ENCODE assay signal across 23 cellular contexts in the genomic region with DNA sequence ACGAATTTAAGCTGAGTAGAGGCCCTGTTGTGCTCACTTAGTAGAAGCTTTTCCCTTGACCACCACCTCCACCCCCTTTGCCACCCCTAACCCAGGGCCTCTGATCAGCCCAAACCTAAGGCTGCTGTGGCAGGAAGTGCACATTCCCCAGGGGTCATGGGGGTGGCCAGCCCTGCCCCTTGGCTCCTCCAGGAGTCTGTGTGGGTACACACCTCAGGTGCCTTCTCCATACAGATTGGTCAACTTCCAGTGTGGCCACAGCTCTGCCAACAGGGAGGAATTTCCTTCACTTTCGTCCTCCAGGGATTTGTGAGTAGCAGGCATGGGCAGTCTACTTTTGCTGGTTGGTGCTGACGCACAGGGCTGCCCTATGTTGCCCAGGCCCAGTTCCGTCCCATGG.
"Had no signal": no experiment of that assay in that cellular context is flagged by ENCODE, and none has a peak within 500 bp of the region (broad histone marks: within the 10 kb centered on the region; RNA-seq: fewer than 3 reads in every experiment).

No MANE protein-coding gene starts in this region.

- H3K27me3 ChIP-seq: brain microvascular endothelial cell had no signal

- H3K36me3 Mint-ChIP-seq: activated CD4-positive, alpha-beta memory T cell treated with anti-CD3 and anti-CD28 coated beads for 36 hours; activated naive CD8-positive, alpha-beta T cell had no signal

- H3K36me3 ChIP-seq: brain microvascular endothelial cell had no signal

- H3K27ac Mint-ChIP-seq: activated CD4-positive, alpha-beta memory T cell treated with anti-CD3 and anti-CD28 coated beads for 36 hours; activated CD4-positive, alpha-beta T cell treated with anti-CD3 and anti-CD28 coated beads for 36 hours; activated CD4-positive, alpha-beta T cell treated with anti-CD3 and anti-CD28 coated beads, Interleukin-2, amount 10 ng/mL, durations not matched to agents 24 days and 14 days; activated CD8-positive, alpha-beta T cell treated with anti-CD3 and anti-CD28 coated beads, Interleukin-2, amount 10 ng/mL, durations not matched to agents 7 days and 5 days; activated naive CD8-positive, alpha-beta T cell; activated T-helper 17 cell treated with anti-CD3 and anti-CD28 coated beads, Interleukin-2, amount 50 U/mL, for 72 hours; dendritic cell treated with granulocyte-macrophage colony-stimulating factor and Interleukin-4, amounts not matched to agents 40 ng/mL and 50 ng/mL, for 4 days; endodermal cell had no signal

- H3K27ac ChIP-seq: brain microvascular endothelial cell, coronary artery, dorsolateral prefrontal cortex had no signal

- H3K4me3 Mint-ChIP-seq: activated CD4-positive, alpha-beta memory T cell treated with anti-CD3 and anti-CD28 coated beads for 36 hours; activated CD4-positive, alpha-beta T cell treated with anti-CD3 and anti-CD28 coated beads for 36 hours; activated CD4-positive, alpha-beta T cell treated with anti-CD3 and anti-CD28 coated beads, Interleukin-2, amount 10 ng/mL, durations not matched to agents 24 days and 14 days; activated CD8-positive, alpha-beta T cell treated with anti-CD3 and anti-CD28 coated beads, Interleukin-2, amount 10 ng/mL, durations not matched to agents 7 days and 5 days; activated naive CD8-positive, alpha-beta T cell; activated T-cell treated with anti-CD3 and anti-CD28 coated beads, Interleukin-2, amount 50 U/mL, for 4 hours; activated T-helper 17 cell treated with anti-CD3 and anti-CD28 coated beads, Interleukin-2, amount 50 U/mL, for 72 hours; central memory CD8-positive, alpha-beta T cell; dendritic cell treated with granulocyte-macrophage colony-stimulating factor and Interleukin-4, amounts not matched to agents 40 ng/mL and 50 ng/mL, for 4 days; endodermal cell had no signal

- H3K27me3 Mint-ChIP-seq: activated CD4-positive, alpha-beta memory T cell treated with anti-CD3 and anti-CD28 coated beads for 36 hours; activated naive CD8-positive, alpha-beta T cell had no signal

- H3K4me3 ChIP-seq: coronary artery, dorsolateral prefrontal cortex had no signal

- ATAC-seq: activated CD4-positive, alpha-beta T cell treated with anti-CD3 and anti-CD28 coated beads for 36 hours; activated CD8-positive, alpha-beta T cell treated with anti-CD3 and anti-CD28 coated beads, Interleukin-2, amount 10 ng/mL, durations not matched to agents 7 days and 5 days; activated T-cell treated with anti-CD3 and anti-CD28 coated beads, Interleukin-2, amount 50 U/mL, for 4 hours; activated T-helper 17 cell treated with anti-CD3 and anti-CD28 coated beads, Interleukin-2, amount 50 U/mL, for 72 hours had no signal

- H3K9me3 Mint-ChIP-seq: activated CD4-positive, alpha-beta memory T cell treated with anti-CD3 and anti-CD28 coated beads for 36 hours; activated CD4-positive, alpha-beta T cell treated with anti-CD3 and anti-CD28 coated beads, Interleukin-2, amount 10 ng/mL, durations not matched to agents 24 days and 14 days; activated T-cell treated with anti-CD3 and anti-CD28 coated beads, Interleukin-2, amount 50 U/mL, for 4 hours; activated T-helper 17 cell treated with anti-CD3 and anti-CD28 coated beads, Interleukin-2, amount 50 U/mL, for 72 hours; central memory CD8-positive, alpha-beta T cell; dendritic cell treated with granulocyte-macrophage colony-stimulating factor and Interleukin-4, amounts not matched to agents 40 ng/mL and 50 ng/mL, for 4 days; endodermal cell had no signal

- H3K4me1 Mint-ChIP-seq: activated CD4-positive, alpha-beta T cell treated with anti-CD3 and anti-CD28 coated beads for 36 hours; activated CD4-positive, alpha-beta T cell treated with anti-CD3 and anti-CD28 coated beads, Interleukin-2, amount 10 ng/mL, durations not matched to agents 24 days and 14 days; activated T-helper 17 cell treated with anti-CD3 and anti-CD28 coated beads, Interleukin-2, amount 50 U/mL, for 72 hours; central memory CD8-positive, alpha-beta T cell; endodermal cell had no signal

- DNase-seq: activated CD4-positive, alpha-beta memory T cell treated with anti-CD3 and anti-CD28 coated beads for 36 hours; activated CD4-positive, alpha-beta T cell treated with anti-CD3 and anti-CD28 coated beads for 36 hours; activated CD4-positive, alpha-beta T cell treated with anti-CD3 and anti-CD28 coated beads, Interleukin-2, amount 10 ng/mL, durations not matched to agents 24 days and 14 days; activated CD4-positive, CD25-positive, alpha-beta regulatory T cell; activated CD4-positive, CD25-positive, alpha-beta regulatory T cell treated with anti-CD3 and anti-CD28 coated beads, Interleukin-2, amount 50 U/mL, for 72 hours; activated effector memory CD4-positive, alpha-beta T cell treated with Interleukin-2 at 50 U/mL for 16 hours; activated gamma-delta T cell treated with Interleukin-2 at 50 U/mL for 16 hours; activated naive CD4-positive, alpha-beta T cell treated with anti-CD3 and anti-CD28 coated beads, Interleukin-2, amount 50 U/mL, for 16 hours; activated naive CD4-positive, alpha-beta T cell treated with Interleukin-2 at 50 U/mL for 16 hours; activated T-cell treated with anti-CD3 and anti-CD28 coated beads, Interleukin-2, amount 50 U/mL, for 4 hours; amniotic stem cell; anterior cingulate cortex; brain microvascular endothelial cell; dorsolateral prefrontal cortex; effector memory CD4-positive, alpha-beta T cell; endodermal cell; T-helper 2 cell had no signal
